In the genomic region with DNA sequence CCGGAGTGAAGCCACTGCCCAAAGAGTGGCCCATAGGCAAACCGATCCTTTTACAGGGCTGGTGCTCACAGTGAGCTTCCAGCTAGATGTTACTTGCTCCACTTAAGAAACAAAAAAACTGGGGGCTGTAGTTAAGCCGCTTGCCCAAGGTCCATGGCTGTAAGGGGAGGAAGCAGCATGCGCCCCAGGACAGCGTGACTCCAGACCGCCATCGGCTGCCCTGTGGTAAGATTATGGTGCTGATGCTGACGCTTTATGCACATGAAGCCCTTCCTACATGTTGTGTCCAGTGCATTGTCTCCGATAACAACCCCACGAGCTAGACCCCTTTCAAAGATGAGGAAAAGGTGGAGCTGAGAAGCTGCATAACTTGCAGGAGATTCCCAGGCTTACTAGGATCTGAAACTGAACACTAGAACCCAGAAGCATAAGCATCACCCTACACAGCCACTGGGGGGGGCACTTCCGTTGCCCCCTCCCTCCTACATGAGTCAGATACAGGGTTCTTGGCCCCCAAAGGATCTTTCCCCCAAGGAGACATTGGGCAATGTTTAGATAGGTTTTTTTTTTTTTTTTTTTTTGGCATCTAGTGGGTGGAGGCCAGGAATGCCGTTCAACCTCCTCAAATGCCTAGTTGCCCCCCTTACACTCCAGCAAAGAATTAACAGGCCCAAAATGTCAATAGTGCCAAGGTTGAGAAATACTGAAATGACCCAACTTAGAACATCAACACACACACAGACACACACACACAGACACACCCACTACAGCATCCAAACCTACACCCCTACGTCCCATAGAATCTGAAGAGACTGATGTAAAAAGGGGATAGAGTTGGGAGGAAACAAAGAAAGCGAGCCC, we compare ENCODE assay signal across 14 cellular contexts. TPM values are rescaled to one million over a fixed set of nuclear protein-coding genes. Genes with fewer than 3 reads are reported as not detected.
DNase-seq lines count a peak whose midpoint lies in the region; ATAC-seq, FAIRE-seq and TF ChIP-seq lines count a peak whose summit lies in the region.
"Had no signal": no experiment of that assay in that cellular context is flagged by ENCODE, and none has a peak within 500 bp of the region (broad histone marks: within the 10 kb centered on the region; RNA-seq: fewer than 3 reads in every experiment).

No MANE protein-coding gene starts in this region.

- peak in 1 of 2 experiments; percentile 37; a peak in 2 of 4 replicates for TF ChIP-seq RAD21 in H1 (IDR thresholded peaks at IDR 0.05 in 1 of 2, conservative IDR thresholded peaks at IDR 0.05 in 1 of 2; ENCODE audit: low read depth in 2 of 2, low read length in 2 of 2)

- CTCF ChIA-PET in H1 (lab: Charles Lee; ENCODE audit: partially characterized antibody), result interaction anchor here (0.5 to 2.7 kb wide), 12 partner anchors 10 to 168 kb away, joined by 3 to 13 read pairs (median 3); no protein-coding TSS in a partner anchor

- DNase-seq in AG09309 (ENCODE audit: low read depth), result no peak
- peak; percentile 46 for DNase-seq in Karpas-422
- no peak for DNase-seq in H1 (ENCODE audit: low read depth in 1 of 2, low spot score in 2 of 2)
- no peak for DNase-seq in DMS53 (lab: John Stamatoyannopoulos, UW)
- DNase-seq in SW 1271 (lab: John Stamatoyannopoulos, UW), result no peak
- DNase-seq: activated CD8-positive, alpha-beta T cell treated with anti-CD3 and anti-CD28 coated beads for 36 hours; CD8-positive, alpha-beta memory T cell; hypothalamus; NCI-H2029; SHP77 treated with DMSO at 0.1 percent for 48 hours had no signal

- H2AFZ ChIP-seq in Karpas-422 (ENCODE audit: low read length) (no peak overlapping the region), H1 (ENCODE audit: low read length) (no peak overlapping the region)

- FAIRE-seq in H1 (lab: Jason Lieb, UNC), result no peak

- H3K27me3 Mint-ChIP-seq in nephron (ENCODE audit: low read depth), result peaks cover 44% of the 10 kb centered on the region

- H3K36me3 ChIP-seq in Karpas-422 (ENCODE audit: insufficient read depth, low read length), result no peaks in the 10 kb centered on the region
- H3K36me3 ChIP-seq in H1 (ENCODE audit: control insufficient read depth in 2 of 4, insufficient read depth in 4 of 4, low read length in 3 of 4), result no peaks in the 10 kb centered on the region
- H3K36me3 ChIP-seq: neutrophil had no signal

- H3K27ac ChIP-seq in Karpas-422 (ENCODE audit: low read length) (no peak overlapping the region), H1 (ENCODE audit: low read depth, low read length) (no peak overlapping the region)
- H3K27ac ChIP-seq: neutrophil had no signal

- peak overlapping the region; percentile 43; the same call in 1 of the 2 replicates for H3K18ac ChIP-seq in H1 (ENCODE audit: extremely low read depth, low read length)

- H3K27me3 ChIP-seq in Karpas-422 (ENCODE audit: low read length) (no peaks in the 10 kb centered on the region), H1 (replicated peaks in 1 of 4; ENCODE audit: control insufficient read depth in 3 of 4, extremely low read depth in 1 of 4, insufficient read depth in 3 of 4, low read length in 3 of 4) (peaks cover 0 to 3% (median 0%) of the 10 kb centered on the region in 4 experiments; a peak in 1 of 7 replicates)

- H3K9me3 ChIP-seq in Karpas-422 (ENCODE audit: low read length) (no peaks in the 10 kb centered on the region), H1 (ENCODE audit: insufficient read depth in 2 of 2, low read depth in 1 of 2, low read length in 1 of 2) (no peaks in the 10 kb centered on the region)
- H3K9me3 ChIP-seq: neutrophil had no signal

- 80% methylated on average over 14 of the region's 14 CpGs; no CpG with 5 or more reads in 1 of the 2 experiments for WGBS in H1 (ENCODE audit: extremely low coverage in 1 of 2, insufficient coverage in 1 of 2, insufficient read length in 1 of 2, insufficient replicate concordance in 2 of 2, low coverage in 1 of 2, low lambda C conversion rate in 2 of 2, missing lambda C conversion rate in 1 of 2), 2 experiments

- 0 out of 2 replicates have a peak overlapping the region, but pooled peaks have one; percentile 60 for H2BK5ac ChIP-seq in H1 (ENCODE audit: low read depth, low read length)

- peaks cover 49% of the 10 kb centered on the region for H3K4me1 Mint-ChIP-seq in nephron

- no peak overlapping the region for H3K9ac ChIP-seq in Karpas-422 (ENCODE audit: low read length)
- no peak overlapping the region for H3K9ac ChIP-seq in H1 (replicated peaks in 1 of 4; ENCODE audit: extremely low read depth in 1 of 4, low read depth in 3 of 4, low read length in 3 of 4)

- no peaks in the 10 kb centered on the region; the same call in 1 of the 2 replicates for H3K23me2 ChIP-seq in H1 (ENCODE audit: low read depth, low read length)

- peak overlapping the region; percentile 98 for H2BK20ac ChIP-seq in H1 (ENCODE audit: low read length)

- peak overlapping the region; percentile 83 for H4K91ac ChIP-seq in H1 (replicated peaks; ENCODE audit: insufficient read length, low read length)

- TF ChIP-seq CTCF in AG09309 (IDR thresholded peaks at IDR 0.05; ENCODE audit: control insufficient read depth, insufficient read depth, low read depth, low read length, missing control alignments) (peak; percentile 14), H1 (IDR thresholded peaks at IDR 0.05; ENCODE audit: control extremely low read depth in 1 of 3, insufficient read depth in 1 of 3, low read depth in 1 of 3, low read length in 3 of 3) (peak; percentile 47 to 65 (median 60)), nephron (IDR thresholded peaks at IDR 0.05; ENCODE audit: unreplicated experiment in 3 of 3) (no peak)

- ATAC-seq in GM19452 (IDR thresholded peaks at IDR 0.05; ENCODE audit: unreplicated experiment) (no peak), GM19455 (IDR thresholded peaks at IDR 0.05; ENCODE audit: unreplicated experiment) (no peak)
- ATAC-seq: activated CD8-positive, alpha-beta T cell treated with anti-CD3 and anti-CD28 coated beads for 36 hours had no signal

- H3K4me2 ChIP-seq in Karpas-422 (ENCODE audit: low read depth, low read length, poor library complexity, severe bottlenecking) (no peak overlapping the region), H1 (ENCODE audit: insufficient read depth in 1 of 2, low read depth in 2 of 2, low read length in 2 of 2) (no peak overlapping the region; a peak in 2 of 4 replicates)

- no peak for TF ChIP-seq EP300 in H1 (IDR thresholded peaks at IDR 0.05; ENCODE audit: borderline replicate concordance in 1 of 2, low read depth in 2 of 2, low read length in 2 of 2)

- H3K79me1 ChIP-seq in H1 (ENCODE audit: low read depth, low read length), result no peaks in the 10 kb centered on the region

- peak overlapping the region; percentile 57 for H2BK120ac ChIP-seq in H1 (replicated peaks; ENCODE audit: low read depth, low read length)

- H3K9me3 Mint-ChIP-seq in nephron, result no peaks in the 10 kb centered on the region
- H3K9me3 Mint-ChIP-seq: activated CD8-positive, alpha-beta T cell treated with anti-CD3 and anti-CD28 coated beads for 36 hours had no signal

- POLR2A ChIA-PET in H1 (lab: Charles Lee; ENCODE audit: partially characterized antibody), result interaction anchor here (2.4 kb wide), 1 partner anchor 25 kb away, joined by 6 read pairs; no protein-coding TSS in a partner anchor

- no peak overlapping the region for H3K56ac ChIP-seq in H1 (replicated peaks; ENCODE audit: insufficient read length, low read depth, low read length)

- H3K79me2 ChIP-seq in Karpas-422 (ENCODE audit: low read length) (no peaks in the 10 kb centered on the region), H1 (ENCODE audit: control insufficient read depth in 1 of 2, insufficient read depth in 2 of 2, low read length in 2 of 2) (peaks cover 0 to 4% of the 10 kb centered on the region in 2 experiments; a peak in 1 of 4 replicates)

- H3K9me2 ChIP-seq in Karpas-422 (replicated peaks; ENCODE audit: insufficient read depth, low read length), result no peaks in the 10 kb centered on the region

- H3K4me3 ChIP-seq in AG09309 (ENCODE audit: control insufficient read depth, low read depth, low read length) (no peak overlapping the region), Karpas-422 (ENCODE audit: low read length) (no peak overlapping the region), H1 (ENCODE audit: extremely low read depth in 1 of 4, insufficient read depth in 2 of 4, low read depth in 3 of 4, low read length in 4 of 4) (no peak overlapping the region)

- H2BK12ac ChIP-seq in H1 (ENCODE audit: low read depth, low read length), result peak overlapping the region; percentile 64; the same call in 1 of the 2 replicates

- H3K14ac ChIP-seq in H1 (ENCODE audit: insufficient read length), result no peak overlapping the region

- H3K4ac ChIP-seq in H1 (replicated peaks; ENCODE audit: insufficient read length, low read depth, low read length), result no peak overlapping the region

- H3K4me3 Mint-ChIP-seq in nephron, result no peak overlapping the region
- H3K4me3 Mint-ChIP-seq: activated CD8-positive, alpha-beta T cell treated with anti-CD3 and anti-CD28 coated beads for 36 hours; CD8-positive, alpha-beta memory T cell had no signal

- peaks cover 12% of the 10 kb centered on the region for H3K36me3 Mint-ChIP-seq in nephron (ENCODE audit: low read depth)
- H3K36me3 Mint-ChIP-seq: CD8-positive, alpha-beta memory T cell had no signal

- peak overlapping the region in 2 of 3 experiments; percentile 29 to 98 for H3K27ac Mint-ChIP-seq in nephron
- H3K27ac Mint-ChIP-seq: activated CD8-positive, alpha-beta T cell treated with anti-CD3 and anti-CD28 coated beads for 36 hours had no signal

- H4K8ac ChIP-seq in H1 (ENCODE audit: extremely low read depth, insufficient read depth, low read length), result peak overlapping the region; percentile 40; the same call in 1 of the 2 replicates

- no peak for TF ChIP-seq POLR2A in H1 (IDR thresholded peaks at IDR 0.05; ENCODE audit: control extremely low read depth in 1 of 2, low read depth in 2 of 2, low read length in 2 of 2)

- H3K4me1 ChIP-seq in Karpas-422 (ENCODE audit: low read length) (no peaks in the 10 kb centered on the region), H1 (replicated peaks in 1 of 4; ENCODE audit: control insufficient read depth in 3 of 4, insufficient read depth in 4 of 4, low read length in 3 of 4) (peaks cover 11 to 37% (median 24%) of the 10 kb centered on the region in 4 experiments)

- no peak overlapping the region for H3K23ac ChIP-seq in H1 (ENCODE audit: insufficient read length)

- no peaks in the 10 kb centered on the region for H4K20me1 ChIP-seq in Karpas-422 (ENCODE audit: insufficient read depth, low read depth, low read length)
- H4K20me1 ChIP-seq in H1 (replicated peaks in 1 of 2; ENCODE audit: control insufficient read depth in 1 of 2, insufficient read depth in 2 of 2, low read length in 2 of 2), result no peaks in the 10 kb centered on the region

- no peak overlapping the region for H4K5ac ChIP-seq in H1 (ENCODE audit: insufficient read length, low read depth, low read length)

- peak overlapping the region; percentile 57; the same call in 1 of the 2 replicates for H2AK5ac ChIP-seq in H1 (ENCODE audit: low read depth, low read length)

- peak overlapping the region; percentile 85 for H2BK15ac ChIP-seq in H1 (ENCODE audit: low read length)

RNA-seq across cellular contexts. Expression of a gene that starts 53.9 kb away (rescaled TPM):
- total RNA-seq in Karpas-422 (2014; rRNA removed; shearing (Covaris generic); ENCODE audit: low replicate concordance), result 0.07 TPM in 1 of 2 replicates, not detected in the other
- 4.9 and 5.2 TPM in 2 replicates for total RNA-seq in H1 (2021; fragmentation: NEBNext Ultra II Directional; extraction: Animal tissue kit (Norgen Biotek cat#: 25700))
- 3.1 and 5.0 TPM in 2 replicates for polyA plus RNA-seq in H1 (2011; rRNA removed)
- 2.5 TPM for polyA plus RNA-seq in H1 (2011; cell fraction: cytosol; rRNA removed)
- polyA plus RNA-seq in H1 (2011; cell fraction: nucleus; rRNA removed), result 5.9 TPM
- 2.5 to 3.7 TPM (median 3.4 TPM) in 4 replicates for polyA plus RNA-seq in H1 (2012, experiment 1 of 2)
- 1.8 TPM for polyA plus RNA-seq in H1 (2012, experiment 2 of 2)
- 2.8 TPM for polyA plus RNA-seq in H1 (2013, experiment 1 of 2)
- 3.1 TPM for polyA plus RNA-seq in H1 (2013, experiment 2 of 2)
- 2.0 and 3.1 TPM in 2 replicates for polyA minus RNA-seq in H1 (2011; rRNA and poly(A)+ RNA removed)
- 5.6 TPM for polyA minus RNA-seq in H1 (2011; cell fraction: cytosol; rRNA and poly(A)+ RNA removed)
- polyA minus RNA-seq in H1 (2011; cell fraction: nucleus; rRNA and poly(A)+ RNA removed), result 3.3 TPM
- polyA plus RNA-seq: CD8-positive, alpha-beta memory T cell had no signal

Comparison
In these comparisons a context has a peak if more than half of its experiments do, and no peak if none do; other contexts are left out.
1. CTCF ChIP-seq: peak in AG09309 (single experiment) and H1 (3 of 3); none in nephron (0 of 3).